Comparison of ENCODE assay signal across 15 cellular contexts in genomic region chr12:85441025-85441424, GRCh38.
DNase-seq lines count a peak whose midpoint lies in the region; TF ChIP-seq lines count a peak whose summit lies in the region.
"Had no signal": no experiment of that assay in that cellular context is flagged by ENCODE, and none has a peak within 500 bp of the region (broad histone marks: within the 10 kb centered on the region; RNA-seq: fewer than 3 reads in every experiment).

No MANE protein-coding gene starts in this region.

- H3K36me3 Mint-ChIP-seq in endodermal cell (ENCODE audit: low read depth): no peaks in the 10 kb centered on the region
- H3K36me3 Mint-ChIP-seq: CD4-positive, alpha-beta memory T cell had no signal

- H3K18ac ChIP-seq in mesendoderm (ENCODE audit: low read length): peak overlapping the region; percentile 75

- H3K4ac ChIP-seq in mesendoderm (ENCODE audit: low read depth, low read length): no peak overlapping the region

- DNase-seq in endodermal cell (no peak), mesendoderm (no peak), NCI-H2171 treated with DMSO at 0.1 percent for 48 hours (lab: John Stamatoyannopoulos, UW) (no peak), HuH-7 (ENCODE audit: low spot score) (no peak), NCI-H524 treated with DMSO at 0.1 percent for 48 hours (lab: John Stamatoyannopoulos, UW) (no peak)
- DNase-seq: 8988T; C1 segment of cervical spinal cord; Calu3; CD4-positive, alpha-beta memory T cell; COR-L47; DMS79 treated with DMSO at 0.1 percent for 48 hours; GF-D8; H7 had no signal

- H3K9me3 Mint-ChIP-seq in endodermal cell: peaks cover 13% of the 10 kb centered on the region

- no peak overlapping the region for H3K23ac ChIP-seq in mesendoderm (ENCODE audit: low read length)

- no peaks in the 10 kb centered on the region for H3K79me2 ChIP-seq in mesendoderm (ENCODE audit: control insufficient read depth, insufficient read depth, low read length)

- H3K4me3 Mint-ChIP-seq in endodermal cell: no peak overlapping the region
- H3K4me3 Mint-ChIP-seq: CD4-positive, alpha-beta memory T cell had no signal

- H3K27me3 Mint-ChIP-seq in endodermal cell (ENCODE audit: insufficient read depth): peaks cover 8% of the 10 kb centered on the region
- H3K27me3 Mint-ChIP-seq: CD4-positive, alpha-beta memory T cell had no signal

- no peak overlapping the region for H2BK120ac ChIP-seq in mesendoderm (ENCODE audit: low read depth, low read length)

- no peak overlapping the region for H4K5ac ChIP-seq in mesendoderm (ENCODE audit: low read length)

- H2BK5ac ChIP-seq in mesendoderm (ENCODE audit: low read length): no peak overlapping the region

- no peak overlapping the region for H3K56ac ChIP-seq in mesendoderm (ENCODE audit: low read length)

- H3K9me3 ChIP-seq in endodermal cell (ENCODE audit: control insufficient read depth, low read length): peaks cover 11% of the 10 kb centered on the region

- H3K27ac Mint-ChIP-seq in endodermal cell: no peak overlapping the region
- H3K27ac Mint-ChIP-seq: CD4-positive, alpha-beta memory T cell had no signal

- H3K4me3 ChIP-seq in endodermal cell (ENCODE audit: low read length) (peak overlapping the region; percentile 39), mesendoderm (ENCODE audit: low read length) (no peak overlapping the region)
- H3K4me3 ChIP-seq: GM23248 had no signal

- peak overlapping the region; percentile 52 for H3K27ac ChIP-seq in 22Rv1
- no peak overlapping the region for H3K27ac ChIP-seq in endodermal cell (ENCODE audit: low read depth, low read length)
- no peak overlapping the region for H3K27ac ChIP-seq in mesendoderm (ENCODE audit: low read depth, low read length)
- H3K27ac ChIP-seq: GM23248 had no signal

- H3K4me1 ChIP-seq in endodermal cell (ENCODE audit: control insufficient read depth, insufficient read depth, low read length) (peaks cover 7% of the 10 kb centered on the region), mesendoderm (ENCODE audit: control insufficient read depth, low read depth, low read length) (peaks cover 2% of the 10 kb centered on the region)

- no peak overlapping the region for H2AK5ac ChIP-seq in mesendoderm (ENCODE audit: low read length)

- H3K27me3 ChIP-seq in endodermal cell (ENCODE audit: control insufficient read depth, insufficient read depth, low read length, poor library complexity, severe bottlenecking) (no peaks in the 10 kb centered on the region), mesendoderm (ENCODE audit: insufficient read depth, low read length, poor library complexity) (no peaks in the 10 kb centered on the region)

- peaks cover 36% of the 10 kb centered on the region for H3K4me1 Mint-ChIP-seq in endodermal cell
- H3K4me1 Mint-ChIP-seq: CD4-positive, alpha-beta memory T cell had no signal

- peak overlapping the region; percentile 85 for H2BK15ac ChIP-seq in mesendoderm (replicated peaks; ENCODE audit: low read depth)

- WGBS in endodermal cell (ENCODE audit: insufficient coverage in 1 of 2, insufficient read length in 1 of 2), 2 experiments: 89 to 90% methylated on average over 3 of the region's 3 CpGs
- no CpG with 5 or more reads among the region's 3 CpGs for WGBS in mesendoderm (ENCODE audit: extremely low coverage, insufficient coverage, low lambda C conversion rate)

- TF ChIP-seq CTCF in 22Rv1 (IDR thresholded peaks at IDR 0.05) (no peak), endodermal cell (conservative IDR thresholded peaks at IDR 0.05) (no peak)

- no peak overlapping the region for H4K8ac ChIP-seq in mesendoderm (ENCODE audit: low read depth, low read length)

- H3K79me1 ChIP-seq in mesendoderm (ENCODE audit: low read length): no peaks in the 10 kb centered on the region

- H3K9ac ChIP-seq in endodermal cell (ENCODE audit: extremely low read depth, low read length, poor library complexity, severe bottlenecking) (no peak overlapping the region), mesendoderm (ENCODE audit: low read length) (no peak overlapping the region)
- H3K9ac ChIP-seq: GM23248 had no signal

- H3K36me3 ChIP-seq in endodermal cell (ENCODE audit: control insufficient read depth, insufficient read depth, low read length) (no peaks in the 10 kb centered on the region), mesendoderm (ENCODE audit: control insufficient read depth, insufficient read depth, low read length) (no peaks in the 10 kb centered on the region)

- H3K4me2 ChIP-seq in mesendoderm (ENCODE audit: low read length): no peak overlapping the region
